In the genomic region with DNA sequence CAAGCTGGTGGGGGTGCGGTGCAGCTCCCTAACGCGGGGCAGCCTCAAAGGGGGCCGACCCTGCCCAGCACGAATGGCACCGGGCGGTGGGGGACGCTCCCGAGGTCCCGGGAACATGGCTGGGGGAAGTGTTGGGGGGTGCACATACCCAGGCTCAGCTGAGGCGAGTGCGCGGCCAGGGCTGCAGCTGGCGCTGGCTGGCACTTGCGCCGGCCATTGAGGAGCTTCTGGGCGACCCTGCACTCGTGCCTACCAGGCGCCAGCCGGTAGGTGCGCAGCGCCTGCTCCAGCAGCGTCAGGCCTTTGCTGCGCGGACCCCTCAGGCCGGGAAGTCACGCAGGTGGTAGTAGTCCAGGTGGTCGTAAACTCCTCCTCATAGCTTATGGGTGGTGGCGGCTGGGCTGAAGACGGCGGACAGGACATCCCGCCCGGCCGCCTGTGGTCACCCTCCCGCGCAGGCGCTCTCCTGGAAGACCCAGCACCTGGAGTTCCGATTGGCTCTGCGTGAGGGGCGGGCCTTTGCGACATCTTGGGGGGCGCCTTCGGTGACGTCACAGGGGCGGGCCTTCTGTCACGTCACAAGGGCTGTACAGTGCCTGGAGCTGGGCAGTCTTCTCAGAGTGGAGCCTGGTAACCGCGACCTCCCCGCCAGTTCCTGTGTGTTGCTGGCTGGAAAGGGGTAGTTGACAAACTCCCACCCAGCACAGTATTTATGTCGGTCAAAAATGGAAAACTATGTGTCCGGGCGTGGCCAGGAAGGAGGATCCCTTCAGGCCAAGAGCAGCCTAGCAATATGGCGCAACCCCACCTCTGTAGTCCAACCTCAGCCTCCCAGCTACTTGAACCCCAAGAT, we compare ENCODE assay signal across 8 cellular contexts.
A peak's percentile ranks its signal among the peaks of the same experiment; 100 is the strongest.
DNase-seq lines count a peak whose midpoint lies in the region; ATAC-seq, FAIRE-seq and TF ChIP-seq lines count a peak whose summit lies in the region.
"Not testable (repeated sequence)": the region's sequence is repeated elsewhere in the genome, so short reads cannot be mapped to it uniquely, and the experiment has no call there.

No MANE protein-coding gene starts in this region.

- TF ChIP-seq CTCF in cardiac fibroblast (IDR thresholded peaks at IDR 0.05; ENCODE audit: low read depth, low read length): not testable (repeated sequence)

- not testable (repeated sequence) for H3K9me3 ChIP-seq in small intestine (ENCODE audit: control insufficient read depth, low read depth)

- WGBS in small intestine, 3 donors: 2 to 8% (median 2%) methylated on average over 40 to 51 of the region's 53 CpGs

- H3K4me3 ChIP-seq in ACC112 (ENCODE audit: low read depth, low read length) (peak overlapping the region; percentile 96), cardiac fibroblast (replicated peaks in 1 of 2; ENCODE audit: low read depth in 2 of 2, low read length in 2 of 2) (peak overlapping the region; percentile 67 to 73), small intestine (ENCODE audit: low read depth in 1 of 2, low read length in 2 of 2) (peak overlapping the region; percentile 75 to 76)

- H3K27ac Mint-ChIP-seq in immature natural killer cell: peak overlapping the region; percentile 88 to 93 (median 91)

- H3K27me3 ChIP-seq in ACC112 (ENCODE audit: insufficient read depth, low read length); small intestine (ENCODE audit: control insufficient read depth in 2 of 2, insufficient read depth in 2 of 2, low read length in 2 of 2): not testable (repeated sequence)

- DNase-seq in NCI-H2107 treated with DMSO at 0.1 percent for 48 hours (lab: John Stamatoyannopoulos, UW; ENCODE audit: unreplicated experiment) (peak; percentile 61), cardiac fibroblast (ENCODE audit: low read depth in 2 of 2) (peak; percentile 91 to 94), immature natural killer cell (peak; percentile 93 to 95 (median 94)), small intestine (peak; percentile 92)
- DNase-seq in activated CD4-positive, CD25-positive, alpha-beta regulatory T cell (lab: John Stamatoyannopoulos, UW): peak; percentile 61 to 87 (median 78)

- not testable (repeated sequence) for H3K36me3 Mint-ChIP-seq in immature natural killer cell

- H3K9me3 Mint-ChIP-seq in immature natural killer cell: not testable (repeated sequence)

- not testable (repeated sequence) for H3K27me3 Mint-ChIP-seq in immature natural killer cell (ENCODE audit: low read depth in 3 of 3)

- peak overlapping the region; percentile 88 to 93 (median 91) for H3K4me3 Mint-ChIP-seq in immature natural killer cell

- peak overlapping the region; percentile 37; the same call in 1 of the 2 replicates for H3K27ac ChIP-seq in ACC112 (ENCODE audit: low read depth, low read length)
- H3K27ac ChIP-seq in small intestine (ENCODE audit: low read depth in 1 of 2, low read length in 1 of 2): peak overlapping the region in 1 of 2 donors; percentile 88

- peak; percentile 97 for ATAC-seq in GM18858 (IDR thresholded peaks at IDR 0.05; ENCODE audit: unreplicated experiment)
- ATAC-seq in HG03060 (IDR thresholded peaks at IDR 0.05; ENCODE audit: low read depth, unreplicated experiment): peak; percentile 97

- FAIRE-seq in small intestine (lab: Jason Lieb, UNC): not testable (repeated sequence)

- not testable (repeated sequence) for H3K79me2 ChIP-seq in ACC112 (ENCODE audit: control insufficient read depth, insufficient read depth, low read length, unreplicated experiment)

- H3K4me1 ChIP-seq in ACC112 (ENCODE audit: control insufficient read depth, insufficient read depth, low read length, unreplicated experiment); small intestine (ENCODE audit: control insufficient read depth in 2 of 2, insufficient read depth in 1 of 2, low read depth in 1 of 2, low read length in 1 of 2): not testable (repeated sequence)

- H2AFZ ChIP-seq in ACC112 (ENCODE audit: low read length, unreplicated experiment): peak overlapping the region; percentile 93

- H3K36me3 ChIP-seq in ACC112 (ENCODE audit: insufficient read depth, low read length); small intestine (ENCODE audit: control insufficient read depth in 2 of 2, insufficient read depth in 2 of 2, low read length in 2 of 2): not testable (repeated sequence)

- not testable (repeated sequence) for H3K4me1 Mint-ChIP-seq in immature natural killer cell
